Comparison of ENCODE assay signal across 26 cellular contexts in genomic region chr11:1060410-1060809, GRCh38. TPM values are rescaled to one million over a fixed set of nuclear protein-coding genes. Genes with fewer than 3 reads are reported as not detected.
DNase-seq lines count a peak whose midpoint lies in the region; ATAC-seq, FAIRE-seq and TF ChIP-seq lines count a peak whose summit lies in the region.
"Had no signal": no experiment of that assay in that cellular context is flagged by ENCODE, and none has a peak within 500 bp of the region (broad histone marks: within the 10 kb centered on the region; RNA-seq: fewer than 3 reads in every experiment).

No MANE protein-coding gene starts in this region.

- H3K14ac ChIP-seq in H9 (ENCODE audit: insufficient read depth, low read length) (no peak overlapping the region), mesenchymal stem cell (ENCODE audit: low read length in 2 of 2) (no peak overlapping the region)

- H3K4me3 ChIP-seq in SJSA1 (no peak overlapping the region), mesenchymal stem cell (ENCODE audit: insufficient read depth in 1 of 2, low read depth in 1 of 2, low read length in 2 of 2) (peak overlapping the region in 1 of 2 experiments; percentile 29), skeletal muscle satellite cell (ENCODE audit: low read length) (peak overlapping the region; percentile 9)
- H3K4me3 ChIP-seq: body of pancreas, esophagus squamous epithelium had no signal

- H3K23ac ChIP-seq in H9 (ENCODE audit: insufficient read length, low read depth, low read length), result no peak overlapping the region
- H3K23ac ChIP-seq in mesenchymal stem cell (ENCODE audit: low read length in 2 of 2), result no peak overlapping the region

- no peak overlapping the region for H3T11ph ChIP-seq in H9 (ENCODE audit: low read length)

- no peaks in the 10 kb centered on the region for H3K23me2 ChIP-seq in H9 (ENCODE audit: insufficient read length, low read depth, low read length, poor library complexity, severe bottlenecking)

- H4K8ac ChIP-seq in H9 (replicated peaks; ENCODE audit: insufficient read length, low read depth, low read length) (no peak overlapping the region), mesenchymal stem cell (ENCODE audit: low read length) (no peak overlapping the region)

- no peak overlapping the region for H3K27ac ChIP-seq in H9 (ENCODE audit: insufficient read length, low read depth, low read length)
- H3K27ac ChIP-seq in SJSA1, result peak overlapping the region; percentile 39; the same call in 1 of the 2 replicates
- H3K27ac ChIP-seq in mesenchymal stem cell (ENCODE audit: low read length, poor library complexity, severe bottlenecking), result no peak overlapping the region
- H3K27ac ChIP-seq: body of pancreas, neutrophil had no signal

- no peaks in the 10 kb centered on the region for H3K79me2 ChIP-seq in H9 (ENCODE audit: insufficient read depth, low read length)

- H4K20me1 ChIP-seq in H9 (ENCODE audit: control insufficient read depth, insufficient read depth, insufficient read length), result no peaks in the 10 kb centered on the region

- H3K18ac ChIP-seq in H9 (ENCODE audit: insufficient read length, low read depth, low read length) (no peak overlapping the region), mesenchymal stem cell (ENCODE audit: low read depth in 1 of 2, low read length in 2 of 2) (no peak overlapping the region)

- H3K4me1 Mint-ChIP-seq in H9, result peaks cover 12 to 14% of the 10 kb centered on the region in 2 experiments; a peak in 3 of 4 replicates
- H3K4me1 Mint-ChIP-seq: mesothelial cell of epicardium had no signal

- no peaks in the 10 kb centered on the region for H3K79me1 ChIP-seq in H9 (ENCODE audit: insufficient read depth, low read depth, low read length, poor library complexity, severe bottlenecking)
- H3K79me1 ChIP-seq in mesenchymal stem cell (replicated peaks; ENCODE audit: low read length, poor library complexity, severe bottlenecking), result no peaks in the 10 kb centered on the region

- no peak overlapping the region for H2BK20ac ChIP-seq in H9 (ENCODE audit: low read depth, low read length, poor library complexity, severe bottlenecking)

- TF ChIP-seq POLR2A in H54 (IDR thresholded peaks at IDR 0.05; ENCODE audit: low read depth, low read length), result no peak
- TF ChIP-seq POLR2A in GM12892 (IDR thresholded peaks at IDR 0.05; ENCODE audit: low read depth, low read length), result no peak

- no peak overlapping the region for H3K9ac ChIP-seq in H9 (ENCODE audit: extremely low read depth, insufficient read length, low read length)
- H3K9ac ChIP-seq in mesenchymal stem cell (ENCODE audit: low read length), result peak overlapping the region; percentile 32
- H3K9ac ChIP-seq in skeletal muscle satellite cell (ENCODE audit: low read depth, low read length), result no peak overlapping the region

- DNase-seq in H9 (peak; percentile 24), SJSA1 (ENCODE audit: low read depth in 1 of 2, low spot score in 2 of 2) (no peak), mesenchymal stem cell (no peak), H54 (ENCODE audit: insufficient read length, low spot score) (no peak), NCI-H69 (lab: John Stamatoyannopoulos, UW) (no peak), GM12892 (ENCODE audit: insufficient read length) (no peak)
- DNase-seq: activated CD4-positive, CD25-positive, alpha-beta regulatory T cell; activated effector memory CD4-positive, alpha-beta T cell treated with Interleukin-2 at 50 U/mL for 16 hours; DMS153; esophagus squamous epithelium; KBM-7; NCI-H146; NCI-H2171; NCI-H526; stimulated activated CD4-positive, alpha-beta T cell treated with anti-CD3 and anti-CD28 coated beads, Interleukin-15, amount 100 ng/mL, for 24 hours; SW 1271 had no signal

- no CpG with 5 or more reads among the region's 16 CpGs for WGBS in H9 (ENCODE audit: extremely low coverage, insufficient read length, low lambda C conversion rate)
- 89% methylated on average over 16 of the region's 16 CpGs for WGBS in mesenchymal stem cell

- H2AFZ ChIP-seq in H9 (ENCODE audit: low read length), result no peak overlapping the region
- no peak overlapping the region for H2AFZ ChIP-seq in mesenchymal stem cell (ENCODE audit: low read depth, low read length)

- H3K4me1 ChIP-seq in H9 (ENCODE audit: insufficient read depth, low read length), result no peaks in the 10 kb centered on the region
- peaks cover 11% of the 10 kb centered on the region for H3K4me1 ChIP-seq in SJSA1 (replicated peaks)
- H3K4me1 ChIP-seq in mesenchymal stem cell (ENCODE audit: control insufficient read depth, insufficient read depth, low read depth, low read length), result peaks cover 10% of the 10 kb centered on the region
- peaks cover 11% of the 10 kb centered on the region for H3K4me1 ChIP-seq in skeletal muscle satellite cell (ENCODE audit: control insufficient read depth, insufficient read depth, low read length)
- H3K4me1 ChIP-seq: body of pancreas had no signal

- no peak overlapping the region for H3K27ac Mint-ChIP-seq in H9
- H3K27ac Mint-ChIP-seq: activated CD4-positive, alpha-beta memory T cell treated with anti-CD3 and anti-CD28 coated beads for 36 hours; mesothelial cell of epicardium had no signal

- H3K27me3 ChIP-seq in H9 (ENCODE audit: insufficient read depth, low read length) (no peaks in the 10 kb centered on the region), SJSA1 (replicated peaks) (no peaks in the 10 kb centered on the region), mesenchymal stem cell (ENCODE audit: control insufficient read depth in 1 of 2, insufficient read depth in 1 of 2, low read length in 2 of 2) (peaks cover 27 to 28% of the 10 kb centered on the region in 2 experiments), skeletal muscle satellite cell (ENCODE audit: control insufficient read depth, insufficient read depth, low read length) (peaks cover 19% of the 10 kb centered on the region)
- H3K27me3 ChIP-seq: body of pancreas had no signal

- H3K56ac ChIP-seq in H9 (ENCODE audit: insufficient read length, low read depth, low read length), result no peak overlapping the region

- no peak for TF ChIP-seq CTCF in H9 (conservative IDR thresholded peaks at IDR 0.05)

- H2AK5ac ChIP-seq in H9 (ENCODE audit: insufficient read length, low read length) (no peak overlapping the region), mesenchymal stem cell (ENCODE audit: low read length, severe bottlenecking) (no peak overlapping the region)

- H4K5ac ChIP-seq in H9 (ENCODE audit: insufficient read length, low read depth, low read length), result no peak overlapping the region

- H4K91ac ChIP-seq in H9 (ENCODE audit: insufficient read length, low read depth, low read length) (no peak overlapping the region), mesenchymal stem cell (ENCODE audit: low read length) (no peak overlapping the region)

- no peaks in the 10 kb centered on the region for H3K9me3 ChIP-seq in H9 (ENCODE audit: control insufficient read depth, low read depth, low read length)
- no peaks in the 10 kb centered on the region for H3K9me3 ChIP-seq in SJSA1 (replicated peaks)
- H3K9me3 ChIP-seq in mesenchymal stem cell (ENCODE audit: control insufficient read depth, low read length), result peaks cover 12% of the 10 kb centered on the region
- peaks cover 5% of the 10 kb centered on the region for H3K9me3 ChIP-seq in skeletal muscle satellite cell (replicated peaks; ENCODE audit: low read length)
- H3K9me3 ChIP-seq: body of pancreas, neutrophil had no signal

- H2BK12ac ChIP-seq in H9 (ENCODE audit: insufficient read length, low read depth, low read length) (no peak overlapping the region), mesenchymal stem cell (ENCODE audit: low read length in 2 of 2) (no peak overlapping the region)

- FAIRE-seq in H54 (lab: Jason Lieb, UNC) (no peak), GM12892 (lab: Jason Lieb, UNC) (no peak)
- FAIRE-seq: colon, GM18507, urothelium cell line had no signal

- H3K36me3 ChIP-seq in SJSA1 (no peaks in the 10 kb centered on the region), mesenchymal stem cell (ENCODE audit: control insufficient read depth in 1 of 2, insufficient read depth in 2 of 2, low read depth in 1 of 2, low read length in 2 of 2) (peaks cover 0 to 2% of the 10 kb centered on the region in 2 experiments), skeletal muscle satellite cell (ENCODE audit: insufficient read depth, low read length) (no peaks in the 10 kb centered on the region)
- H3K36me3 ChIP-seq: esophagus squamous epithelium, neutrophil had no signal

- peaks cover 10 to 19% of the 10 kb centered on the region in 2 experiments for H3K9me3 Mint-ChIP-seq in H9

- H3K4me3 Mint-ChIP-seq in H9, result no peak overlapping the region
- H3K4me3 Mint-ChIP-seq: activated CD4-positive, alpha-beta memory T cell treated with anti-CD3 and anti-CD28 coated beads for 36 hours; mesothelial cell of epicardium had no signal

- no peak overlapping the region for H2BK120ac ChIP-seq in H9 (ENCODE audit: low read depth, low read length, poor library complexity, severe bottlenecking)
- no peak overlapping the region for H2BK120ac ChIP-seq in mesenchymal stem cell (ENCODE audit: low read depth, low read length)

- no peak overlapping the region for H3K4me2 ChIP-seq in H9 (ENCODE audit: insufficient read depth, insufficient read length, low read length)
- no peak overlapping the region for H3K4me2 ChIP-seq in mesenchymal stem cell (ENCODE audit: low read length, poor library complexity, severe bottlenecking)
- peak overlapping the region; percentile 49 for H3K4me2 ChIP-seq in skeletal muscle satellite cell (ENCODE audit: low read length)

- ATAC-seq in GM21447 (IDR thresholded peaks at IDR 0.05; ENCODE audit: unreplicated experiment), result no peak

- H3K36me3 Mint-ChIP-seq in H9 (ENCODE audit: insufficient read depth in 1 of 3, low read depth in 3 of 3), result no peaks in the 10 kb centered on the region; a peak in 1 of 7 replicates
- H3K36me3 Mint-ChIP-seq: activated CD4-positive, alpha-beta memory T cell treated with anti-CD3 and anti-CD28 coated beads for 36 hours; mesothelial cell of epicardium had no signal

- H2BK15ac ChIP-seq in H9 (ENCODE audit: low read depth, low read length), result no peak overlapping the region
- H2BK15ac ChIP-seq in mesenchymal stem cell (ENCODE audit: low read depth, poor library complexity, severe bottlenecking), result no peak overlapping the region

- H3K4ac ChIP-seq in H9 (ENCODE audit: low read depth, low read length) (no peak overlapping the region), mesenchymal stem cell (ENCODE audit: low read depth in 1 of 2, low read length in 2 of 2) (no peak overlapping the region)

- H2BK5ac ChIP-seq in H9 (ENCODE audit: insufficient read length, low read length), result no peak overlapping the region
- no peak overlapping the region for H2BK5ac ChIP-seq in mesenchymal stem cell (ENCODE audit: low read depth, low read length, poor library complexity, severe bottlenecking)

- peaks cover 28% of the 10 kb centered on the region for H3K27me3 Mint-ChIP-seq in H9 (ENCODE audit: low read depth)

RNA-seq across cellular contexts. Expression of gene MUC2, which starts 14.3 kb away (rescaled TPM):
- total RNA-seq in H9 (2021), result not detected in 2 replicates
- not detected in 2 replicates for total RNA-seq in SJSA1 (2014; rRNA removed; shearing (Covaris generic))
- not detected for polyA plus RNA-seq in mesenchymal stem cell (2013, experiment 1 of 2)
- not detected for polyA plus RNA-seq in mesenchymal stem cell (2013, experiment 2 of 2)
- not detected in 2 replicates for total RNA-seq in skeletal muscle satellite cell (2012; rRNA removed)
- polyA plus RNA-seq in GM12892 (2012; ENCODE audit: missing spikeins), result 0.04 TPM
- total RNA-seq: activated CD4-positive, alpha-beta memory T cell treated with anti-CD3 and anti-CD28 coated beads for 36 hours; G401 had no signal

RNA-seq across cellular contexts. Expression of gene MUC6, which starts 23.9 kb away (rescaled TPM):
- not detected in 2 replicates for total RNA-seq in H9 (2021)
- total RNA-seq in SJSA1 (2014; rRNA removed; shearing (Covaris generic)), result not detected in 2 replicates
- polyA plus RNA-seq in mesenchymal stem cell (2013, experiment 1 of 2), result not detected
- not detected for polyA plus RNA-seq in mesenchymal stem cell (2013, experiment 2 of 2)
- not detected in 2 replicates for total RNA-seq in skeletal muscle satellite cell (2012; rRNA removed)
- 0.32 TPM for polyA plus RNA-seq in GM12892 (2012; ENCODE audit: missing spikeins)
- total RNA-seq: activated CD4-positive, alpha-beta memory T cell treated with anti-CD3 and anti-CD28 coated beads for 36 hours; G401; mesothelial cell of epicardium had no signal
